ENCODE assay signal across 15 cellular contexts in the genomic region with DNA sequence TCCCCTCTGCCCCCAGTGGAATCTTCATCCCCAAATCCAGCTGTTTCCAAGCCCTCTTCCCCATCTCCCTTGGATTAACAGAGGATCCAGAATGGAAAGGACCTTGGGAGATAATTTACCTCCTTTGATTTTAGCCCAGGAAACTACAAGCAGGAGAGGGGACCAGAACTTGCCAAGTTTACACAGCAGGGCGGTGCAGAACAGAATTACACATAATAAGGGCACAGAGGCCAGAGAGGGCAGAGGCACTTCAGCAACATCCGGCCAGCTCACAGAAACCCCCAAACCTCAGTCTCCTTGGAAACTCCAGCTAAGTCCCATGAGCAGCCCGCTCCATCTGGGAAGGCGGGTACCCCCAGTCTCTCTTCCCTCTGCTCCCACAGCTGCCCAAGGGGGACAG. TPM values are rescaled to one million over a fixed set of nuclear protein-coding genes. Genes with fewer than 3 reads are reported as not detected.
DNase-seq lines count a peak whose midpoint lies in the region; TF ChIP-seq lines count a peak whose summit lies in the region.
"Had no signal": no experiment of that assay in that cellular context is flagged by ENCODE, and none has a peak within 500 bp of the region (broad histone marks: within the 10 kb centered on the region; RNA-seq: fewer than 3 reads in every experiment).

No MANE protein-coding gene starts in this region.

- H2AFZ ChIP-seq in neuronal stem cell (ENCODE audit: low read length) = no peak overlapping the region

- no peak overlapping the region for H4K8ac ChIP-seq in mesendoderm (ENCODE audit: low read depth, low read length)
- no peak overlapping the region for H4K8ac ChIP-seq in neuronal stem cell (ENCODE audit: low read depth, low read length)

- no peak overlapping the region for H4K5ac ChIP-seq in mesendoderm (ENCODE audit: low read length)

- H3K4me3 ChIP-seq in BLaER1 = no peak overlapping the region
- H3K4me3 ChIP-seq in colonic mucosa = no peak overlapping the region
- H3K4me3 ChIP-seq in mesendoderm (ENCODE audit: low read length) = no peak overlapping the region
- H3K4me3 ChIP-seq in neuronal stem cell (ENCODE audit: low read length in 2 of 2) = no peak overlapping the region

- H3K9ac ChIP-seq in BLaER1 (no peak overlapping the region), colonic mucosa (ENCODE audit: low read depth in 2 of 2, low read length in 2 of 2) (peak overlapping the region; percentile 5 to 46), mesendoderm (ENCODE audit: low read length) (no peak overlapping the region), neuronal stem cell (ENCODE audit: low read depth, low read length, poor library complexity) (no peak overlapping the region)

- H3K9me3 ChIP-seq in BLaER1 = no peaks in the 10 kb centered on the region
- H3K9me3 ChIP-seq in colonic mucosa = no peaks in the 10 kb centered on the region
- H3K9me3 ChIP-seq in neuronal stem cell (replicated peaks in 1 of 2; ENCODE audit: control insufficient read depth in 2 of 2, insufficient read depth in 1 of 2, low read depth in 1 of 2, low read length in 2 of 2) = no peaks in the 10 kb centered on the region

- peak overlapping the region; percentile 99 for H3K14ac ChIP-seq in neuronal stem cell (ENCODE audit: low read length)

- H3K4me1 ChIP-seq in BLaER1 (peaks cover 100% of the 10 kb centered on the region), colonic mucosa (peaks cover 17% of the 10 kb centered on the region), mesendoderm (ENCODE audit: control insufficient read depth, low read depth, low read length) (peaks cover 1% of the 10 kb centered on the region), neuronal stem cell (ENCODE audit: control insufficient read depth in 2 of 2, insufficient read depth in 1 of 2, low read depth in 1 of 2, low read length in 2 of 2) (peaks cover 0 to 13% of the 10 kb centered on the region in 2 donors)

- no peak overlapping the region for H3K4ac ChIP-seq in mesendoderm (ENCODE audit: low read depth, low read length)
- H3K4ac ChIP-seq in neuronal stem cell (ENCODE audit: low read length) = no peak overlapping the region

- no peaks in the 10 kb centered on the region for H3K27me3 ChIP-seq in BLaER1
- no peaks in the 10 kb centered on the region for H3K27me3 ChIP-seq in colonic mucosa
- no peaks in the 10 kb centered on the region for H3K27me3 ChIP-seq in mesendoderm (ENCODE audit: insufficient read depth, low read length, poor library complexity)
- no peaks in the 10 kb centered on the region for H3K27me3 ChIP-seq in neuronal stem cell (ENCODE audit: control insufficient read depth in 3 of 3, insufficient read depth in 3 of 3, low read depth in 1 of 3, low read length in 3 of 3)

- H3K18ac ChIP-seq in mesendoderm (ENCODE audit: low read length) (no peak overlapping the region), neuronal stem cell (ENCODE audit: low read length) (peak overlapping the region; percentile 94)

- H3K36me3 ChIP-seq in BLaER1 (no peaks in the 10 kb centered on the region), colonic mucosa (no peaks in the 10 kb centered on the region), mesendoderm (ENCODE audit: control insufficient read depth, insufficient read depth, low read length) (no peaks in the 10 kb centered on the region), neuronal stem cell (replicated peaks in 1 of 2; ENCODE audit: control insufficient read depth in 2 of 2, insufficient read depth in 2 of 2, low read length in 2 of 2) (no peaks in the 10 kb centered on the region)

- peak overlapping the region; percentile 98 for H2BK12ac ChIP-seq in neuronal stem cell (ENCODE audit: low read length)

- no peaks in the 10 kb centered on the region for H3K79me1 ChIP-seq in mesendoderm (ENCODE audit: low read length)
- peaks cover 3% of the 10 kb centered on the region for H3K79me1 ChIP-seq in neuronal stem cell (ENCODE audit: low read depth, low read length)

- H2AK5ac ChIP-seq in mesendoderm (ENCODE audit: low read length) (peak overlapping the region; percentile 51), neuronal stem cell (ENCODE audit: low read depth, low read length) (peak overlapping the region; percentile 98)

- no peak overlapping the region for H2BK15ac ChIP-seq in mesendoderm (replicated peaks; ENCODE audit: low read depth)
- peak overlapping the region; percentile 90 for H2BK15ac ChIP-seq in neuronal stem cell (ENCODE audit: low read length)

- no peak overlapping the region for H2BK5ac ChIP-seq in mesendoderm (ENCODE audit: low read length)
- peak overlapping the region; percentile 0 for H2BK5ac ChIP-seq in neuronal stem cell (ENCODE audit: low read length)

- WGBS in mesendoderm (ENCODE audit: extremely low coverage, insufficient coverage, low lambda C conversion rate) = no CpG with 5 or more reads among the region's 4 CpGs
- no CpG with 5 or more reads among the region's 4 CpGs for WGBS in neuronal stem cell (ENCODE audit: extremely low coverage in 2 of 2, insufficient read length in 2 of 2, insufficient replicate concordance in 1 of 2), 2 donors

- no peak overlapping the region for H4K91ac ChIP-seq in neuronal stem cell (ENCODE audit: low read depth, low read length, poor library complexity)

- H4K20me1 ChIP-seq in BLaER1 = no peaks in the 10 kb centered on the region

- TF ChIP-seq CTCF in colonic mucosa (IDR thresholded peaks at IDR 0.05) = no peak

- no peak overlapping the region for H3K56ac ChIP-seq in mesendoderm (ENCODE audit: low read length)

- H3K79me2 ChIP-seq in mesendoderm (ENCODE audit: control insufficient read depth, insufficient read depth, low read length) = no peaks in the 10 kb centered on the region

- no peak for DNase-seq in colonic mucosa
- no peak for DNase-seq in mesendoderm
- no peak for DNase-seq in neuronal stem cell (ENCODE audit: low spot score)
- DNase-seq in LoVo (ENCODE audit: low spot score) = no peak
- DNase-seq in iPS-NIHi11 (ENCODE audit: low spot score) = no peak
- no peak for DNase-seq in NOMO-1 treated with dmso at 0.1 percent for 144 hours (lab: John Stamatoyannopoulos, UW; ENCODE audit: unreplicated experiment)
- DNase-seq in activated naive CD4-positive, alpha-beta T cell (lab: John Stamatoyannopoulos, UW) = no peak
- DNase-seq: AML-193, KG1, NCI-H1092 treated with DMSO at 0.1 percent for 48 hours, NCI-H1436 treated with DMSO at 0.1 percent for 48 hours, NCI-H1930, NCI-H748 treated with DMSO at 0.1 percent for 48 hours had no signal

- no peak overlapping the region for H3K23ac ChIP-seq in mesendoderm (ENCODE audit: low read length)
- H3K23ac ChIP-seq in neuronal stem cell (ENCODE audit: low read depth, low read length, poor library complexity) = peak overlapping the region; percentile 50

- H2BK120ac ChIP-seq in mesendoderm (ENCODE audit: low read depth, low read length) (no peak overlapping the region), neuronal stem cell (ENCODE audit: low read depth, low read length) (no peak overlapping the region)

- peak overlapping the region; percentile 89; the same call in 1 of the 2 replicates for H3K27ac ChIP-seq in BLaER1
- H3K27ac ChIP-seq in colonic mucosa = peak overlapping the region; percentile 54
- no peak overlapping the region for H3K27ac ChIP-seq in mesendoderm (ENCODE audit: low read depth, low read length)
- peak overlapping the region; percentile 22 for H3K27ac ChIP-seq in neuronal stem cell (replicated peaks; ENCODE audit: low read length)
- H3K27ac ChIP-seq: HL-60 had no signal

- intact Hi-C loops in colonic mucosa (cut with DNase I) = no loop called here

- H3K4me2 ChIP-seq in BLaER1 (peak overlapping the region; percentile 89), mesendoderm (ENCODE audit: low read length) (no peak overlapping the region), neuronal stem cell (ENCODE audit: insufficient read depth, low read length, poor library complexity, severe bottlenecking) (no peak overlapping the region)

RNA-seq across cellular contexts. Expression of gene PEMT, which starts 27.2 kb away (rescaled TPM):
- total RNA-seq in colonic mucosa = 10 to 100 TPM; 16.9 to 23.8 TPM
- 32.2 TPM for polyA plus RNA-seq in mesendoderm (2013, experiment 1 of 2)
- 34.1 TPM for polyA plus RNA-seq in mesendoderm (2013, experiment 2 of 2)
- polyA plus RNA-seq in neuronal stem cell (2013, experiment 1 of 2) = 42.5 TPM
- 39.1 TPM for polyA plus RNA-seq in neuronal stem cell (2013, experiment 2 of 2)

Comparison
In these comparisons a context has a peak if more than half of its experiments do, and no peak if none do; other contexts are left out.
1. H3K9ac ChIP-seq: peak in colonic mucosa (2 of 2); none in BLaER1 (single experiment), mesendoderm (single experiment) and neuronal stem cell (single experiment).